ENCODE assay signal across 17 cellular contexts in genomic region chr7:89283311-89283710, GRCh38.
DNase-seq lines count a peak whose midpoint lies in the region; ATAC-seq and TF ChIP-seq lines count a peak whose summit lies in the region.
"Had no signal": no experiment of that assay in that cellular context is flagged by ENCODE, and none has a peak within 500 bp of the region (broad histone marks: within the 10 kb centered on the region; RNA-seq: fewer than 3 reads in every experiment).

No MANE protein-coding gene starts in this region.

- no peaks in the 10 kb centered on the region for H3K9me3 ChIP-seq in neural cell (ENCODE audit: low read length)
- H3K9me3 ChIP-seq: BLaER1 treated with 17β-estradiol and CSF1 and Interleukin-3, amounts not matched to agents 10 nM and 100 nM; HAP-1 had no signal

- TF ChIP-seq EP300 in neural cell (conservative IDR thresholded peaks at IDR 0.05; ENCODE audit: poor library complexity, severe bottlenecking): no peak

- H2AFZ ChIP-seq in neural cell (ENCODE audit: low read depth, low read length): no peak overlapping the region
- H2AFZ ChIP-seq: GM23248 had no signal

- H3K9me2 ChIP-seq in neural cell (ENCODE audit: insufficient read depth, low read length): no peaks in the 10 kb centered on the region

- H3F3A ChIP-seq in neural cell (ENCODE audit: insufficient read depth, low read length, poor library complexity, severe bottlenecking): no peaks in the 10 kb centered on the region

- no peaks in the 10 kb centered on the region for H3K79me2 ChIP-seq in neural cell (replicated peaks; ENCODE audit: insufficient read depth, low read length)

- H3K4me3 ChIP-seq in neural cell (ENCODE audit: low read length): no peak overlapping the region
- H3K4me3 ChIP-seq: BLaER1 treated with 17β-estradiol and CSF1 and Interleukin-3, amounts not matched to agents 10 nM and 100 nM; GM12878; GM23248; HAP-1 had no signal

- DNase-seq in NCI-H748 (lab: John Stamatoyannopoulos, UW; ENCODE audit: unreplicated experiment): peak; percentile 9
- no peak for DNase-seq in NCI-H748 treated with DMSO at 0.1 percent for 48 hours (lab: John Stamatoyannopoulos, UW)
- DNase-seq in NCI-H1417 (lab: John Stamatoyannopoulos, UW): peak in 2 of 3 experiments; percentile 57 to 87
- peak; percentile 45 to 85 for DNase-seq in NCI-H2081 (lab: John Stamatoyannopoulos, UW)
- DNase-seq: CD8-positive, alpha-beta memory T cell; COR-L47; DMS 273 treated with DMSO at 0.1 percent for 48 hours; DMS53; DND-41; EL; GM23248 had no signal

- no peak overlapping the region for H3K4me2 ChIP-seq in neural cell (ENCODE audit: low read length)
- H3K4me2 ChIP-seq: BLaER1 treated with 17β-estradiol and CSF1 and Interleukin-3, amounts not matched to agents 10 nM and 100 nM had no signal

- TF ChIP-seq RAD21 in neural cell (conservative IDR thresholded peaks at IDR 0.05): no peak

- no peaks in the 10 kb centered on the region for H3K36me3 ChIP-seq in neural cell (ENCODE audit: insufficient read depth, low read length)
- H3K36me3 ChIP-seq: BLaER1 treated with 17β-estradiol and CSF1 and Interleukin-3, amounts not matched to agents 10 nM and 100 nM; HAP-1 had no signal

- H3K27me3 ChIP-seq in neural cell (ENCODE audit: insufficient read depth, low read depth, low read length): no peaks in the 10 kb centered on the region
- H3K27me3 ChIP-seq: BLaER1 treated with 17β-estradiol and CSF1 and Interleukin-3, amounts not matched to agents 10 nM and 100 nM had no signal

- H3K27ac ChIP-seq in neural cell (ENCODE audit: low read length): no peak overlapping the region
- H3K27ac ChIP-seq: BLaER1 treated with 17β-estradiol and CSF1 and Interleukin-3, amounts not matched to agents 10 nM and 100 nM; GM23248 had no signal

- no peaks in the 10 kb centered on the region for H4K20me1 ChIP-seq in neural cell (ENCODE audit: insufficient read depth)
- H4K20me1 ChIP-seq: BLaER1 treated with 17β-estradiol and CSF1 and Interleukin-3, amounts not matched to agents 10 nM and 100 nM had no signal

- H3K9ac ChIP-seq in neural cell (ENCODE audit: low read length): no peak overlapping the region
- H3K9ac ChIP-seq: BLaER1 treated with 17β-estradiol and CSF1 and Interleukin-3, amounts not matched to agents 10 nM and 100 nM; GM23248 had no signal

- TF ChIP-seq CTCF in neural cell (IDR thresholded peaks at IDR 0.05; ENCODE audit: poor library complexity, severe bottlenecking): no peak

- ATAC-seq in HG03159 (IDR thresholded peaks at IDR 0.05; ENCODE audit: unreplicated experiment) (no peak), GM21360 (IDR thresholded peaks at IDR 0.05; ENCODE audit: unreplicated experiment) (no peak)
- ATAC-seq: GM12878 had no signal

TF ChIP-seq in neural cell, 6 proteins besides CTCF, POLR2A, EP300 and RAD21:
- TF ChIP-seq POLR2AphosphoS5 (IDR thresholded peaks at IDR 0.05) (peak; percentile 23), EZH2 (IDR thresholded peaks at IDR 0.05; ENCODE audit: borderline replicate concordance, insufficient read depth, low read length, poor library complexity, severe bottlenecking) (no peak), SMC3 (conservative IDR thresholded peaks at IDR 0.05; ENCODE audit: poor library complexity) (no peak), TAF1 (IDR thresholded peaks at IDR 0.05; ENCODE audit: low read depth) (no peak), REST (IDR thresholded peaks at IDR 0.05; ENCODE audit: borderline replicate concordance) (no peak), MXI1 (conservative IDR thresholded peaks at IDR 0.05; ENCODE audit: poor library complexity, severe bottlenecking) (no peak)
